ENCODE assay signal across 8 cellular contexts in genomic region chr11:128361451-128362020, GRCh38.
A peak's percentile ranks its signal among the peaks of the same experiment; 100 is the strongest.
DNase-seq lines count a peak whose midpoint lies in the region; ATAC-seq and TF ChIP-seq lines count a peak whose summit lies in the region.

No MANE protein-coding gene starts in this region.

- peak overlapping the region; percentile 69 for H3K27ac Mint-ChIP-seq in T-helper 17 cell

- H3K9me3 ChIP-seq in T-helper 17 cell (ENCODE audit: control insufficient read depth, low read length, poor library complexity, severe bottlenecking), result no peaks in the 10 kb centered on the region

- H3K4me1 Mint-ChIP-seq in T-helper 17 cell, result peaks cover 22% of the 10 kb centered on the region

- peak; percentile 16 for DNase-seq in AG09309 (ENCODE audit: low read depth)
- peak; percentile 57 for DNase-seq in HCEC 1CT
- DNase-seq in T-helper 17 cell, result no peak
- peak; percentile 77 for DNase-seq in iris pigment epithelial cell (ENCODE audit: low read depth)
- no peak for DNase-seq in stimulated activated CD4-positive, alpha-beta T cell treated with anti-CD3 and anti-CD28 coated beads, Interleukin-15, amount 100 ng/mL, for 24 hours
- no peak for DNase-seq in stimulated activated CD4-positive, alpha-beta T cell treated with anti-CD3 and anti-CD28 coated beads, Interleukin-12 subunit alpha, Interleukin-12 subunit beta, amount 100 ng/mL, for 4 hours
- no peak for DNase-seq in NCI-H1105 (lab: John Stamatoyannopoulos, UW)

- peaks cover 4% of the 10 kb centered on the region for H3K36me3 Mint-ChIP-seq in T-helper 17 cell (ENCODE audit: low read depth)

- H3K27me3 Mint-ChIP-seq in T-helper 17 cell, result no peaks in the 10 kb centered on the region

- H3K4me3 ChIP-seq in AG09309 (ENCODE audit: control insufficient read depth, low read depth, low read length), result no peak overlapping the region

- no peak overlapping the region for H3K4me3 Mint-ChIP-seq in T-helper 17 cell

- ATAC-seq in T-helper 17 cell (peak; percentile 87), HG03378 (IDR thresholded peaks at IDR 0.05; ENCODE audit: unreplicated experiment) (no peak)

- no peak for TF ChIP-seq CTCF in AG09309 (IDR thresholded peaks at IDR 0.05; ENCODE audit: control insufficient read depth, insufficient read depth, low read depth, low read length, missing control alignments)

Comparison
In these comparisons a context has a peak if more than half of its experiments do, and no peak if none do; other contexts are left out.
1. DNase-seq: peak in AG09309 (single experiment), HCEC 1CT (single experiment) and iris pigment epithelial cell (single experiment); none in T-helper 17 cell (0 of 3), stimulated activated CD4-positive, alpha-beta T cell treated with anti-CD3 and anti-CD28 coated beads, Interleukin-15, amount 100 ng/mL, for 24 hours (single experiment), stimulated activated CD4-positive, alpha-beta T cell treated with anti-CD3 and anti-CD28 coated beads, Interleukin-12 subunit alpha, Interleukin-12 subunit beta, amount 100 ng/mL, for 4 hours (single experiment) and NCI-H1105 (single experiment).